ENCODE assay signal across 18 cellular contexts in genomic region chr1:208216806-208217205, GRCh38.
"Had no signal": no experiment of that assay in that cellular context is flagged by ENCODE, and none has a peak within 500 bp of the region (broad histone marks: within the 10 kb centered on the region; RNA-seq: fewer than 3 reads in every experiment).

No MANE protein-coding gene starts in this region.

- ATAC-seq: activated naive CD8-positive, alpha-beta T cell treated with anti-CD3 and anti-CD28 coated beads, Interleukin-2, amount 50 U/mL, for 24 hours; esophagus mucosa; right cardiac atrium; stimulated activated naive CD8-positive, alpha-beta T cell treated with anti-CD3 and anti-CD28 coated beads, Interleukin-15, Interleukin-2, amounts not matched to agents 100 U/mL and 50 U/mL, for 24 hours; T-cell had no signal

- H3K4me1 ChIP-seq: prostate gland had no signal

- H3K4me3 ChIP-seq: breast epithelium, prostate gland had no signal

- DNase-seq: activated CD4-positive, alpha-beta T cell treated with anti-CD3 and anti-CD28 coated beads for 1 hour; activated CD4-positive, alpha-beta T cell treated with anti-CD3 and anti-CD28 coated beads, Interleukin-2, amount 50 U/mL, for 4 hours; activated naive CD4-positive, alpha-beta T cell treated with Interleukin-2 at 50 U/mL for 16 hours; activated naive CD8-positive, alpha-beta T cell treated with anti-CD3 and anti-CD28 coated beads, Interleukin-2, amount 50 U/mL, for 24 hours; activated T-cell treated with anti-CD3 and anti-CD28 coated beads for 4 hours; aorta; occipital lobe; right cardiac atrium; small intestine; stimulated activated CD4-positive, alpha-beta T cell treated with anti-CD3 and anti-CD28 coated beads, Interleukin-4, amount 100 ng/mL, for 24 hours; stimulated activated naive CD8-positive, alpha-beta T cell treated with anti-CD3 and anti-CD28 coated beads, Interleukin-15, Interleukin-2, amounts not matched to agents 100 U/mL and 50 U/mL, for 24 hours; T-cell; T-helper 9 cell had no signal

- H3K36me3 ChIP-seq: breast epithelium, prostate gland had no signal

- H3K9me3 ChIP-seq: breast epithelium, prostate gland had no signal

- H3K27ac Mint-ChIP-seq: activated naive CD8-positive, alpha-beta T cell treated with anti-CD3 and anti-CD28 coated beads, Interleukin-2, amount 50 U/mL, for 24 hours; T-cell had no signal

- H3K9me3 Mint-ChIP-seq: activated naive CD8-positive, alpha-beta T cell treated with anti-CD3 and anti-CD28 coated beads, Interleukin-2, amount 50 U/mL, for 24 hours; nephron; T-cell had no signal

- H3K27me3 ChIP-seq: breast epithelium had no signal

- FAIRE-seq: small intestine, urothelium cell line had no signal
